23 cellular contexts compared by ENCODE assay signal in the genomic region with DNA sequence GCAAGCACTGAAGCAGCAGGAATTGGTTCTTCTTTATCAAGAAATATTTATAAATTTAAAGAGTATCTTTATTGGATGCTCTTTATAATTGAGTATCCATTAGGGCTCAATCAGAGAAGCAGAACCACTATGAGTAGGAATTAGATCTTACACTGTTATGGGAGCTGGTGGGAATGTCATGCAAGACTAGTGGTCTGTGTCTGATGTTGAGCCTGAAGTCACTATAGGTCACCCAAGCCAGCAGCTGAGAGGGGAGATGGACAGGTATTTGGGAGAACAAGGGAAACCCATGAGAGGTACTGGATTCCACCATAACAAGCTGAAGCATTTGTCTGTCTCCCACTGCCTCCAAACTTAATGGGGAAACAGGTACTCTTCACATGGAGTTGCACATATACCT.
"Had no signal": no experiment of that assay in that cellular context is flagged by ENCODE, and none has a peak within 500 bp of the region (broad histone marks: within the 10 kb centered on the region; RNA-seq: fewer than 3 reads in every experiment).

No MANE protein-coding gene starts in this region.

- DNase-seq: activated CD4-positive, alpha-beta T cell treated with anti-CD3 and anti-CD28 coated beads for 1 hour; activated CD4-positive, alpha-beta T cell treated with anti-CD3 and anti-CD28 coated beads for 4 hours; activated CD4-positive, alpha-beta T cell treated with anti-CD3 and anti-CD28 coated beads, Interleukin-2, amount 50 U/mL, for 1 hour; activated CD4-positive, alpha-beta T cell treated with anti-CD3 and anti-CD28 coated beads, Interleukin-2, amount 50 U/mL, for 48 hours; activated CD8-positive, alpha-beta memory T cell treated with anti-CD3 and anti-CD28 coated beads for 24 hours; activated CD8-positive, alpha-beta T cell treated with anti-CD3 and anti-CD28 coated beads for 36 hours; activated effector memory CD4-positive, alpha-beta T cell treated with Interleukin-2 at 50 U/mL for 16 hours; activated gamma-delta T cell treated with Interleukin-2 at 50 U/mL for 16 hours; activated naive CD4-positive, alpha-beta T cell treated with anti-CD3 and anti-CD28 coated beads, Interleukin-2, amount 50 U/mL, for 16 hours; activated naive CD4-positive, alpha-beta T cell treated with Interleukin-2 at 50 U/mL for 16 hours; activated T-cell treated with anti-CD3 and anti-CD28 coated beads, Interleukin-2, amount 50 U/mL, for 4 hours; amniotic stem cell; anterior cingulate cortex; body of pancreas; caudate nucleus; cortex of kidney; effector CD8-positive, alpha-beta T cell; esophagus squamous epithelium; foreskin melanocyte; T-helper 2 cell had no signal

- H3K27ac ChIP-seq: body of pancreas, epithelial cell of prostate, esophagus squamous epithelium, gastroesophageal sphincter, VCaP had no signal

- H3K36me3 ChIP-seq: esophagus squamous epithelium, gastroesophageal sphincter had no signal

- H3K4me1 ChIP-seq: body of pancreas, gastroesophageal sphincter had no signal

- H3K4me3 ChIP-seq: body of pancreas, esophagus squamous epithelium, gastroesophageal sphincter had no signal

- H3K27me3 ChIP-seq: body of pancreas, esophagus squamous epithelium, gastroesophageal sphincter had no signal

- H3K9me3 ChIP-seq: body of pancreas, esophagus squamous epithelium, gastroesophageal sphincter had no signal
